Comparison of ENCODE assay signal across 16 cellular contexts in the genomic region with DNA sequence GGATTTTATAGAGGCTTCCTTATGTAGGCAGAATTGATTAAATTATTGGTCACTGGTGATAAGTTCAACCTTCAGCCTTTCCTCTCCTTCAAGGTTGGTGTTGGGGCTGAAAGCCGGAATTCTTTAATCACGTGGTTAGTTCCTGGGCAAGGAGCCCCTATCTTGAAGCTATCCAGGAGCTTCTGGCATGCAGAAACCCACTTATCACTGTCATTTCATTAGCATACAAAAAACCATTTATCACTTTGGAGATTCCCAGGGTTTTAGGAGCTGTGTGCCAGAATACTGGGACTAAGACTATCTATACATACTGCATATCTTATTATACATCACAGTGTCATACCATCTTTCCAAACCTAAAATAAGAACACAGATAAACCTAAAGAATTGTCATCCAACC. TPM values are rescaled to one million over a fixed set of nuclear protein-coding genes. Genes with fewer than 3 reads are reported as not detected.
DNase-seq lines count a peak whose midpoint lies in the region; ATAC-seq, FAIRE-seq and TF ChIP-seq lines count a peak whose summit lies in the region.
"Had no signal": no experiment of that assay in that cellular context is flagged by ENCODE, and none has a peak within 500 bp of the region (broad histone marks: within the 10 kb centered on the region; RNA-seq: fewer than 3 reads in every experiment).

No MANE protein-coding gene starts in this region.

- H3K27me3 Mint-ChIP-seq in activated CD4-positive, alpha-beta T cell treated with anti-CD3 and anti-CD28 coated beads, Interleukin-2, amount 10 ng/mL, durations not matched to agents 24 days and 14 days: no peaks in the 10 kb centered on the region
- H3K27me3 Mint-ChIP-seq: CD4-positive, alpha-beta memory T cell had no signal

- H3K36me3 Mint-ChIP-seq in activated CD4-positive, alpha-beta T cell treated with anti-CD3 and anti-CD28 coated beads, Interleukin-2, amount 10 ng/mL, durations not matched to agents 24 days and 14 days (ENCODE audit: low read depth): peaks cover 21% of the 10 kb centered on the region

- H2BK5ac ChIP-seq in mesendoderm (ENCODE audit: low read length): no peak overlapping the region

- H3K27ac ChIP-seq in HepG2 (ENCODE audit: extremely low read length, insufficient read depth, low read length): peak overlapping the region; percentile 51
- H3K27ac ChIP-seq in right lobe of liver: peak overlapping the region in 1 of 3 donors; percentile 67
- H3K27ac ChIP-seq in K562 (ENCODE audit: extremely low read depth, low read depth, low read length): no peak overlapping the region
- peak overlapping the region; percentile 60 for H3K27ac ChIP-seq in mesendoderm (ENCODE audit: low read depth, low read length)

- no peak overlapping the region for H2AK5ac ChIP-seq in mesendoderm (ENCODE audit: low read length)

- in situ Hi-C loops in HepG2 (cut with HindIII; ENCODE audit: extremely low pct_ligation_motif_present, low pct_unique_long_range_greater_than_20kb) (no loop called here), K562 (cut with MboI) (no loop called here)

- no peaks in the 10 kb centered on the region for H3K79me2 ChIP-seq in HepG2 (ENCODE audit: insufficient read depth, low read length)
- no peaks in the 10 kb centered on the region for H3K79me2 ChIP-seq in K562 (ENCODE audit: control insufficient read depth, insufficient read depth, low read length)
- no peaks in the 10 kb centered on the region for H3K79me2 ChIP-seq in mesendoderm (ENCODE audit: control insufficient read depth, insufficient read depth, low read length)

- H3K56ac ChIP-seq in mesendoderm (ENCODE audit: low read length): no peak overlapping the region

- H4K5ac ChIP-seq in mesendoderm (ENCODE audit: low read length): no peak overlapping the region

- H4K8ac ChIP-seq in mesendoderm (ENCODE audit: low read depth, low read length): no peak overlapping the region

- peaks cover 5 to 10% of the 10 kb centered on the region in 2 experiments; a peak in 2 of 5 replicates for H3K36me3 ChIP-seq in HepG2 (replicated peaks in 1 of 2; ENCODE audit: control insufficient read depth in 1 of 2, insufficient read depth in 2 of 2, low read length in 2 of 2)
- H3K36me3 ChIP-seq in right lobe of liver: peaks cover 0 to 35% (median 11%) of the 10 kb centered on the region in 4 donors
- peaks cover 13% of the 10 kb centered on the region; the same call in 2 of the 3 replicates for H3K36me3 ChIP-seq in K562 (ENCODE audit: control insufficient read depth, insufficient read depth, low read length)
- H3K36me3 ChIP-seq in mesendoderm (ENCODE audit: control insufficient read depth, insufficient read depth, low read length): no peaks in the 10 kb centered on the region

- no peak overlapping the region for H3K4me3 Mint-ChIP-seq in activated CD4-positive, alpha-beta T cell treated with anti-CD3 and anti-CD28 coated beads, Interleukin-2, amount 10 ng/mL, durations not matched to agents 24 days and 14 days
- H3K4me3 Mint-ChIP-seq: CD4-positive, alpha-beta memory T cell; GM23338; H9 had no signal

- TF ChIP-seq EP300 in HepG2 (IDR thresholded peaks at IDR 0.05; ENCODE audit: low read depth in 2 of 2, low read length in 2 of 2) (no peak), HepG2 (CRISPR knock-in tag; IDR thresholded peaks at IDR 0.05; ENCODE audit: borderline replicate concordance) (no peak), K562 (IDR thresholded peaks at IDR 0.05; ENCODE audit: low read length) (no peak)

- H3K27me3 ChIP-seq in HepG2 (ENCODE audit: control insufficient read depth in 1 of 2, insufficient read depth in 2 of 2, low read length in 2 of 2) (no peaks in the 10 kb centered on the region), right lobe of liver (no peaks in the 10 kb centered on the region), K562 (ENCODE audit: control insufficient read depth in 2 of 2, insufficient read depth in 2 of 2, low read length in 2 of 2) (no peaks in the 10 kb centered on the region), mesendoderm (ENCODE audit: insufficient read depth, low read length, poor library complexity) (no peaks in the 10 kb centered on the region)

- CTCF ChIA-PET in HepG2 (lab: Yijun Ruan, JAX; ENCODE audit: low intra/inter-chr PET ratio, low total read pairs) (no interaction called here), K562 (lab: Yijun Ruan, JAX; ENCODE audit: low intra/inter-chr PET ratio) (no interaction called here)

- H3K4me2 ChIP-seq in HepG2 (ENCODE audit: low read depth, low read length) (no peak overlapping the region), K562 (ENCODE audit: insufficient read depth, low read length) (no peak overlapping the region), mesendoderm (ENCODE audit: low read length) (no peak overlapping the region)
- H3K4me2 ChIP-seq: GM23338 had no signal

- H3K18ac ChIP-seq in mesendoderm (ENCODE audit: low read length): peak overlapping the region; percentile 25

- peaks cover 32% of the 10 kb centered on the region for H3K4me1 ChIP-seq in HepG2 (ENCODE audit: insufficient read depth, low read length)
- peaks cover 0 to 9% (median 0%) of the 10 kb centered on the region in 4 donors for H3K4me1 ChIP-seq in right lobe of liver
- 0 out of 5 replicates have a peak, but pooled peaks cover 0 to 5% of the 10 kb centered on the region in 2 experiments for H3K4me1 ChIP-seq in K562 (replicated peaks in 1 of 2; ENCODE audit: control insufficient read depth in 2 of 2, insufficient read depth in 2 of 2, low read length in 2 of 2)
- peaks cover 3% of the 10 kb centered on the region for H3K4me1 ChIP-seq in mesendoderm (ENCODE audit: control insufficient read depth, low read depth, low read length)

- POLR2A ChIA-PET in HepG2 (lab: Yijun Ruan, JAX) (interaction anchor here (1.0 to 5.0 kb wide), 5 partner anchors 15 to 50 kb away, joined by 3 to 29 read pairs (median 6); a partner anchor contains a TSS), K562 (lab: Yijun Ruan, JAX) (interaction anchor here (5.4 kb wide), 1 partner anchor 25 kb away, joined by 33 read pairs; a partner anchor contains a TSS)

- no peak for DNase-seq in HepG2 (ENCODE audit: low spot score)
- DNase-seq in right lobe of liver: no peak
- DNase-seq in K562 (ENCODE audit: extremely low read depth in 1 of 4, low spot score in 3 of 4): no peak
- peak; percentile 94 for DNase-seq in mesendoderm
- no peak for DNase-seq in NAMALWA (ENCODE audit: low spot score)
- DNase-seq in activated CD4-positive, alpha-beta T cell treated with anti-CD3 and anti-CD28 coated beads, Interleukin-2, amount 10 ng/mL, durations not matched to agents 24 days and 14 days: no peak
- DNase-seq: C1 segment of cervical spinal cord; Caco-2; CD4-positive, alpha-beta memory T cell; DMS153; DND-41; H9 had no signal

- H2BK15ac ChIP-seq in mesendoderm (replicated peaks; ENCODE audit: low read depth): no peak overlapping the region

- H3K79me1 ChIP-seq in mesendoderm (ENCODE audit: low read length): no peaks in the 10 kb centered on the region

- FAIRE-seq in HepG2 (lab: Jason Lieb, UNC) (no peak), K562 (lab: Jason Lieb, UNC) (no peak)
- FAIRE-seq: G401.6, GM12892 had no signal

- H2AFZ ChIP-seq in HepG2 (ENCODE audit: low read length) (no peak overlapping the region), K562 (ENCODE audit: low read depth, low read length) (no peak overlapping the region)
- H2AFZ ChIP-seq: GM23338 had no signal

- H3K4me1 Mint-ChIP-seq in activated CD4-positive, alpha-beta T cell treated with anti-CD3 and anti-CD28 coated beads, Interleukin-2, amount 10 ng/mL, durations not matched to agents 24 days and 14 days: no peaks in the 10 kb centered on the region
- H3K4me1 Mint-ChIP-seq: CD4-positive, alpha-beta memory T cell; GM23338; H9 had no signal

- H4K20me1 ChIP-seq in HepG2 (ENCODE audit: insufficient read depth, low read length) (no peaks in the 10 kb centered on the region), K562 (replicated peaks; ENCODE audit: control insufficient read depth, insufficient read depth, low read length) (no peaks in the 10 kb centered on the region)

- H3K9me3 ChIP-seq in HepG2 (ENCODE audit: low read length) (peaks cover 7% of the 10 kb centered on the region), right lobe of liver (no peaks in the 10 kb centered on the region), K562 (replicated peaks; ENCODE audit: control insufficient read depth, insufficient read depth, low read depth, low read length) (no peaks in the 10 kb centered on the region)

- no peak for TF ChIP-seq CTCF in HepG2 (CRISPR knock-in tag; IDR thresholded peaks at IDR 0.05)
- TF ChIP-seq CTCF in right lobe of liver (IDR thresholded peaks at IDR 0.05): no peak
- TF ChIP-seq CTCF in K562 (IDR thresholded peaks at IDR 0.05 in 2 of 3, conservative IDR thresholded peaks at IDR 0.05 in 1 of 3; ENCODE audit: insufficient read depth in 2 of 3, low read depth in 1 of 3, low read length in 3 of 3): no peak

- TF ChIP-seq POLR2A in HepG2 (IDR thresholded peaks at IDR 0.05; ENCODE audit: insufficient read depth in 1 of 2, low read depth in 2 of 2, low read length in 2 of 2): no peak
- no peak for TF ChIP-seq POLR2A in right lobe of liver (IDR thresholded peaks at IDR 0.05)
- no peak for TF ChIP-seq POLR2A in K562 (conservative IDR thresholded peaks at IDR 0.05)

- H3K9ac ChIP-seq in HepG2 (ENCODE audit: insufficient read depth, low read depth, low read length): no peak overlapping the region
- no peak overlapping the region for H3K9ac ChIP-seq in K562 (ENCODE audit: insufficient read depth in 1 of 2, low read depth in 2 of 2, low read length in 2 of 2)
- no peak overlapping the region for H3K9ac ChIP-seq in mesendoderm (ENCODE audit: low read length)

- H3K4me3 ChIP-seq in HepG2 (replicated peaks in 1 of 3; ENCODE audit: insufficient read depth in 1 of 3, low read depth in 2 of 3, low read length in 3 of 3): no peak overlapping the region
- no peak overlapping the region for H3K4me3 ChIP-seq in right lobe of liver
- H3K4me3 ChIP-seq in K562: no peak overlapping the region
- no peak overlapping the region for H3K4me3 ChIP-seq in mesendoderm (ENCODE audit: low read length)
- H3K4me3 ChIP-seq: GM23338 had no signal

- 88% methylated on average over 2 of the region's 2 CpGs for WGBS in HepG2 (ENCODE audit: low lambda C conversion rate)
- 58% methylated on average over 2 of the region's 2 CpGs for WGBS in right lobe of liver (ENCODE audit: insufficient coverage, low coverage, low lambda C conversion rate, missing lambda C conversion rate)
- WGBS in K562 (ENCODE audit: insufficient coverage, low coverage, missing lambda C conversion rate): 33% methylated on average over 2 of the region's 2 CpGs
- no CpG with 5 or more reads among the region's 2 CpGs for WGBS in mesendoderm (ENCODE audit: extremely low coverage, insufficient coverage, low lambda C conversion rate)

- H3K9me3 Mint-ChIP-seq in activated CD4-positive, alpha-beta T cell treated with anti-CD3 and anti-CD28 coated beads, Interleukin-2, amount 10 ng/mL, durations not matched to agents 24 days and 14 days: peaks cover 11% of the 10 kb centered on the region

- no TSS peak for BruUV-seq in HepG2 (replicated peaks; lab: Mats Ljungman, UMichigan)
- no TSS peak for BruUV-seq in K562 (replicated peaks; lab: Mats Ljungman, UMichigan)

- H3K27ac Mint-ChIP-seq in activated CD4-positive, alpha-beta T cell treated with anti-CD3 and anti-CD28 coated beads, Interleukin-2, amount 10 ng/mL, durations not matched to agents 24 days and 14 days: no peak overlapping the region
- H3K27ac Mint-ChIP-seq: CD4-positive, alpha-beta memory T cell; GM23338; H9 had no signal

- H3K9me1 ChIP-seq in K562 (ENCODE audit: control insufficient read depth, insufficient read depth, low read length): no peaks in the 10 kb centered on the region

- no peak overlapping the region for H2BK120ac ChIP-seq in mesendoderm (ENCODE audit: low read depth, low read length)

- ATAC-seq in HepG2 (no peak; the same call in 1 of the 3 replicates), right lobe of liver (no peak), K562 (no peak)
- ATAC-seq: GM23338, HCT116 had no signal

- H3K4ac ChIP-seq in mesendoderm (ENCODE audit: low read depth, low read length): no peak overlapping the region

- no peak for TF ChIP-seq RAD21 in HepG2 (CRISPR knock-in tag; IDR thresholded peaks at IDR 0.05)
- no peak for TF ChIP-seq RAD21 in K562 (CRISPR knock-in tag; conservative IDR thresholded peaks at IDR 0.05 in 1 of 2, IDR thresholded peaks at IDR 0.05 in 1 of 2)

- H3K23ac ChIP-seq in mesendoderm (ENCODE audit: low read length): no peak overlapping the region

- intact Hi-C loops in HepG2 (cut with micrococcal nuclease; ENCODE audit: unreplicated experiment) (loop anchor here (2.0 kb wide), 1 partner anchor 15 kb away; no protein-coding TSS in a partner anchor), right lobe of liver (cut with DNase I) (no loop called here), K562 (cut with micrococcal nuclease) (no loop called here)
- intact Hi-C loops in activated CD4-positive, alpha-beta T cell treated with anti-CD3 and anti-CD28 coated beads, Interleukin-2, amount 10 ng/mL, durations not matched to agents 24 days and 14 days (cut with micrococcal nuclease): no loop called here

RNA-seq across cellular contexts. Expression of a gene that starts 18.5 kb away (rescaled TPM):
- total RNA-seq in HepG2 (2016; rRNA removed; fragmentation: Illumina TruSeq; extraction: Trizol) (31.3 and 37.0 TPM in 2 replicates), right lobe of liver (10 to 100 TPM in 1 of 6 experiments, 1 to 10 TPM in 5; 4.8 to 10.1 (median 8.5) TPM), K562 (2014; rRNA removed) (29.8 and 30.7 TPM in 2 replicates), K562 (2014; rRNA removed; fragmentation: Illumina TruSeq; extraction: Trizol) (34.5 and 35.1 TPM in 2 replicates), K562 (2015; rRNA removed; fragmentation: Illumina TruSeq; extraction: Trizol) (31.5 and 32.4 TPM in 2 replicates), K562 (2021) (34.7 and 35.0 TPM in 2 replicates)
- total RNA-seq in HepG2 (2016; cell fraction: cytosol; rRNA removed; fragmentation: Illumina TruSeq; extraction: Trizol; ENCODE audit: low read depth): 8.3 and 9.8 TPM in 2 replicates
- 31.5 and 35.3 TPM in 2 replicates for total RNA-seq in HepG2 (2016; cell fraction: insoluble cytoplasmic fraction; rRNA removed; fragmentation: Illumina TruSeq; extraction: Trizol)
- 11.6 and 12.4 TPM in 2 replicates for total RNA-seq in HepG2 (2016; cell fraction: membrane; rRNA removed; fragmentation: Illumina TruSeq; extraction: Trizol)
- total RNA-seq in HepG2 (2016; cell fraction: nucleus; rRNA removed; fragmentation: Illumina TruSeq; extraction: Trizol): 49.0 and 52.1 TPM in 2 replicates
- polyA plus RNA-seq in HepG2 (2011; rRNA removed) (18.0 and 23.1 TPM in 2 replicates), K562 (2011; rRNA removed) (20.3 and 22.0 TPM in 2 replicates), K562 (2014; fragmentation: Illumina TruSeq; extraction: Trizol) (22.1 and 26.8 TPM in 2 replicates), K562 (2014; fragmentation: Nextera tagmentation; extraction: Ambion mirVana) (1 to 10 TPM; 6.7 to 7.7 TPM), K562 (2014; rRNA removed) (21.5 and 21.7 TPM in 2 replicates)
- polyA plus RNA-seq in HepG2 (2011; cell fraction: cytosol; rRNA removed): 6.8 and 9.6 TPM in 2 replicates
- polyA plus RNA-seq in HepG2 (2011; cell fraction: nucleus; rRNA removed): 43.3 and 55.5 TPM in 2 replicates
- 11.6 and 17.1 TPM in 2 replicates for polyA plus RNA-seq in HepG2 (2012)
- 1.0 and 1.4 TPM in 2 replicates for polyA plus RNA-seq in HepG2 (2016; cell fraction: cytosol; fragmentation: Illumina TruSeq; extraction: Trizol; ENCODE audit: low read depth)
- 27.1 and 28.5 TPM in 2 replicates for polyA plus RNA-seq in HepG2 (2016; cell fraction: insoluble cytoplasmic fraction; fragmentation: Illumina TruSeq; extraction: Trizol; ENCODE audit: low read depth)
- 2.1 and 2.8 TPM in 2 replicates for polyA plus RNA-seq in HepG2 (2016; cell fraction: membrane; fragmentation: Illumina TruSeq; extraction: Trizol; ENCODE audit: low read depth)
- polyA plus RNA-seq in HepG2 (2016; cell fraction: nucleus; fragmentation: Illumina TruSeq; extraction: Trizol; ENCODE audit: insufficient read depth, low read depth): 64.6 and 73.7 TPM in 2 replicates
- 19.9 and 28.6 TPM in 2 replicates for polyA minus RNA-seq in HepG2 (2011; rRNA and poly(A)+ RNA removed; ENCODE audit: low replicate concordance)
- 7.9 and 9.3 TPM in 2 replicates for polyA minus RNA-seq in HepG2 (2011; cell fraction: cytosol; rRNA and poly(A)+ RNA removed)
- 90.1 and 95.1 TPM in 2 replicates for polyA minus RNA-seq in HepG2 (2011; cell fraction: nucleus; rRNA and poly(A)+ RNA removed)
- 55.0 and 121 TPM in 2 replicates for total RNA-seq in K562 (2011; cell fraction: chromatin; rRNA removed; ENCODE audit: low replicate concordance)
- 36.2 and 37.2 TPM in 2 replicates for total RNA-seq in K562 (2011; cell fraction: nucleolus; rRNA removed)
- total RNA-seq in K562 (2011; cell fraction: nucleoplasm; rRNA removed): 65.5 and 106 TPM in 2 replicates
- polyA plus RNA-seq in K562 (2011; cell fraction: cytosol; rRNA removed): 7.8 and 8.2 TPM in 2 replicates
- polyA plus RNA-seq in K562 (2011; cell fraction: nucleus; rRNA removed): 31.3 and 40.5 TPM in 2 replicates
- 12.7 and 15.4 TPM in 2 replicates for polyA plus RNA-seq in K562 (2012)
- polyA minus RNA-seq in K562 (2011; rRNA and poly(A)+ RNA removed): 30.5 and 37.4 TPM in 2 replicates
- 11.0 and 14.2 TPM in 2 replicates for polyA minus RNA-seq in K562 (2011; cell fraction: cytosol; rRNA and poly(A)+ RNA removed)
- polyA minus RNA-seq in K562 (2011; cell fraction: nucleus; rRNA and poly(A)+ RNA removed): 36.9 and 49.5 TPM in 2 replicates
- polyA plus RNA-seq in mesendoderm (2013, experiment 1 of 2): 22.5 TPM
- polyA plus RNA-seq in mesendoderm (2013, experiment 2 of 2): 21.6 TPM
- 48.5 and 55.1 TPM in 2 replicates for total RNA-seq in activated CD4-positive, alpha-beta T cell treated with anti-CD3 and anti-CD28 coated beads, Interleukin-2, amount 10 ng/mL, durations not matched to agents 24 days and 14 days

RNA-seq across cellular contexts. Expression of a gene that starts 24.1 kb away (rescaled TPM):
- 50.1 and 68.3 TPM in 2 replicates for total RNA-seq in HepG2 (2016; rRNA removed; fragmentation: Illumina TruSeq; extraction: Trizol)
- total RNA-seq in HepG2 (2016; cell fraction: cytosol; rRNA removed; fragmentation: Illumina TruSeq; extraction: Trizol; ENCODE audit: low read depth): 25.7 and 26.9 TPM in 2 replicates
- 51.7 and 81.8 TPM in 2 replicates for total RNA-seq in HepG2 (2016; cell fraction: insoluble cytoplasmic fraction; rRNA removed; fragmentation: Illumina TruSeq; extraction: Trizol)
- total RNA-seq in HepG2 (2016; cell fraction: membrane; rRNA removed; fragmentation: Illumina TruSeq; extraction: Trizol): 18.4 and 20.7 TPM in 2 replicates
- total RNA-seq in HepG2 (2016; cell fraction: nucleus; rRNA removed; fragmentation: Illumina TruSeq; extraction: Trizol): 25.8 and 27.7 TPM in 2 replicates
- polyA plus RNA-seq in HepG2 (2011; rRNA removed): 36.1 and 42.7 TPM in 2 replicates
- 17.5 and 31.2 TPM in 2 replicates for polyA plus RNA-seq in HepG2 (2011; cell fraction: cytosol; rRNA removed)
- polyA plus RNA-seq in HepG2 (2011; cell fraction: nucleus; rRNA removed): 16.4 and 20.9 TPM in 2 replicates
- 50.3 and 62.2 TPM in 2 replicates for polyA plus RNA-seq in HepG2 (2012)
- polyA plus RNA-seq in HepG2 (2016; cell fraction: cytosol; fragmentation: Illumina TruSeq; extraction: Trizol; ENCODE audit: low read depth): 4.0 TPM in 2 replicates
- 54.3 and 55.1 TPM in 2 replicates for polyA plus RNA-seq in HepG2 (2016; cell fraction: insoluble cytoplasmic fraction; fragmentation: Illumina TruSeq; extraction: Trizol; ENCODE audit: low read depth)
- 7.4 and 7.6 TPM in 2 replicates for polyA plus RNA-seq in HepG2 (2016; cell fraction: membrane; fragmentation: Illumina TruSeq; extraction: Trizol; ENCODE audit: low read depth)
- 29.7 and 38.5 TPM in 2 replicates for polyA plus RNA-seq in HepG2 (2016; cell fraction: nucleus; fragmentation: Illumina TruSeq; extraction: Trizol; ENCODE audit: insufficient read depth, low read depth)
- polyA minus RNA-seq in HepG2 (2011; rRNA and poly(A)+ RNA removed; ENCODE audit: low replicate concordance): 12.3 and 13.3 TPM in 2 replicates
- 33.1 and 37.5 TPM in 2 replicates for polyA minus RNA-seq in HepG2 (2011; cell fraction: cytosol; rRNA and poly(A)+ RNA removed)
- polyA minus RNA-seq in HepG2 (2011; cell fraction: nucleus; rRNA and poly(A)+ RNA removed): 40.4 and 47.0 TPM in 2 replicates
- 100 to 1,000 TPM in 4 of 6 experiments, 10 to 100 TPM in 2; 79.9 to 204 (median 124) TPM for total RNA-seq in right lobe of liver
- total RNA-seq in K562 (2011; cell fraction: chromatin; rRNA removed; ENCODE audit: low replicate concordance): 16.6 and 50.4 TPM in 2 replicates
- 8.3 and 11.8 TPM in 2 replicates for total RNA-seq in K562 (2011; cell fraction: nucleolus; rRNA removed)
- 15.0 and 27.5 TPM in 2 replicates for total RNA-seq in K562 (2011; cell fraction: nucleoplasm; rRNA removed)
- 12.0 and 13.4 TPM in 2 replicates for total RNA-seq in K562 (2014; rRNA removed)
- 23.1 and 30.5 TPM in 2 replicates for total RNA-seq in K562 (2014; rRNA removed; fragmentation: Illumina TruSeq; extraction: Trizol)
- 15.3 and 16.8 TPM in 2 replicates for total RNA-seq in K562 (2015; rRNA removed; fragmentation: Illumina TruSeq; extraction: Trizol)
- 13.1 and 15.6 TPM in 2 replicates for total RNA-seq in K562 (2021)
- polyA plus RNA-seq in K562 (2011; rRNA removed): 26.7 and 33.0 TPM in 2 replicates
- polyA plus RNA-seq in K562 (2011; cell fraction: cytosol; rRNA removed): 4.4 and 11.8 TPM in 2 replicates
- polyA plus RNA-seq in K562 (2011; cell fraction: nucleus; rRNA removed): 11.0 and 29.8 TPM in 2 replicates
- 13.4 and 23.0 TPM in 2 replicates for polyA plus RNA-seq in K562 (2012)
- polyA plus RNA-seq in K562 (2014; fragmentation: Illumina TruSeq; extraction: Trizol): 24.3 and 25.0 TPM in 2 replicates
- 10 to 100 TPM; 31.5 to 31.7 TPM for polyA plus RNA-seq in K562 (2014; fragmentation: Nextera tagmentation; extraction: Ambion mirVana)
- polyA plus RNA-seq in K562 (2014; rRNA removed): 15.9 and 18.3 TPM in 2 replicates
- polyA minus RNA-seq in K562 (2011; rRNA and poly(A)+ RNA removed): 19.7 and 24.9 TPM in 2 replicates
- 8.9 and 11.4 TPM in 2 replicates for polyA minus RNA-seq in K562 (2011; cell fraction: cytosol; rRNA and poly(A)+ RNA removed)
- 4.7 and 9.4 TPM in 2 replicates for polyA minus RNA-seq in K562 (2011; cell fraction: nucleus; rRNA and poly(A)+ RNA removed)
- polyA plus RNA-seq in mesendoderm (2013, experiment 1 of 2): 7.6 TPM
- 8.1 TPM for polyA plus RNA-seq in mesendoderm (2013, experiment 2 of 2)
- total RNA-seq in activated CD4-positive, alpha-beta T cell treated with anti-CD3 and anti-CD28 coated beads, Interleukin-2, amount 10 ng/mL, durations not matched to agents 24 days and 14 days: 21.6 and 22.2 TPM in 2 replicates

RNA-seq across cellular contexts. Expression of a gene that starts 24.3 kb away (rescaled TPM):
- 96.9 and 207 TPM in 2 replicates for total RNA-seq in HepG2 (2016; rRNA removed; fragmentation: Illumina TruSeq; extraction: Trizol)
- 320 and 373 TPM in 2 replicates for total RNA-seq in HepG2 (2016; cell fraction: cytosol; rRNA removed; fragmentation: Illumina TruSeq; extraction: Trizol; ENCODE audit: low read depth)
- 98.4 and 219 TPM in 2 replicates for total RNA-seq in HepG2 (2016; cell fraction: insoluble cytoplasmic fraction; rRNA removed; fragmentation: Illumina TruSeq; extraction: Trizol)
- 240 and 274 TPM in 2 replicates for total RNA-seq in HepG2 (2016; cell fraction: membrane; rRNA removed; fragmentation: Illumina TruSeq; extraction: Trizol)
- 644 and 668 TPM in 2 replicates for total RNA-seq in HepG2 (2016; cell fraction: nucleus; rRNA removed; fragmentation: Illumina TruSeq; extraction: Trizol)
- polyA plus RNA-seq in HepG2 (2011; rRNA removed): 99.6 and 132 TPM in 2 replicates
- polyA plus RNA-seq in HepG2 (2011; cell fraction: cytosol; rRNA removed): 31.0 and 42.4 TPM in 2 replicates
- polyA plus RNA-seq in HepG2 (2011; cell fraction: nucleus; rRNA removed): 212 and 272 TPM in 2 replicates
- 164 and 195 TPM in 2 replicates for polyA plus RNA-seq in HepG2 (2012)
- polyA plus RNA-seq in HepG2 (2016; cell fraction: cytosol; fragmentation: Illumina TruSeq; extraction: Trizol; ENCODE audit: low read depth): 299 and 310 TPM in 2 replicates
- 128 and 141 TPM in 2 replicates for polyA plus RNA-seq in HepG2 (2016; cell fraction: insoluble cytoplasmic fraction; fragmentation: Illumina TruSeq; extraction: Trizol; ENCODE audit: low read depth)
- 203 and 217 TPM in 2 replicates for polyA plus RNA-seq in HepG2 (2016; cell fraction: membrane; fragmentation: Illumina TruSeq; extraction: Trizol; ENCODE audit: low read depth)
- polyA plus RNA-seq in HepG2 (2016; cell fraction: nucleus; fragmentation: Illumina TruSeq; extraction: Trizol; ENCODE audit: insufficient read depth, low read depth): 962 and 1,010 TPM in 2 replicates
- polyA minus RNA-seq in HepG2 (2011; rRNA and poly(A)+ RNA removed; ENCODE audit: low replicate concordance): 44.5 and 146 TPM in 2 replicates
- polyA minus RNA-seq in HepG2 (2011; cell fraction: cytosol; rRNA and poly(A)+ RNA removed): 58.0 and 63.0 TPM in 2 replicates
- 1,028 and 1,029 TPM in 2 replicates for polyA minus RNA-seq in HepG2 (2011; cell fraction: nucleus; rRNA and poly(A)+ RNA removed)
- 10 to 100 TPM; 28.0 to 69.2 (median 49.3) TPM for total RNA-seq in right lobe of liver
- total RNA-seq in K562 (2011; cell fraction: chromatin; rRNA removed; ENCODE audit: low replicate concordance): 288 and 1,250 TPM in 2 replicates
- 323 and 380 TPM in 2 replicates for total RNA-seq in K562 (2011; cell fraction: nucleolus; rRNA removed)
- total RNA-seq in K562 (2011; cell fraction: nucleoplasm; rRNA removed): 528 and 703 TPM in 2 replicates
- 155 and 182 TPM in 2 replicates for total RNA-seq in K562 (2014; rRNA removed)
- total RNA-seq in K562 (2014; rRNA removed; fragmentation: Illumina TruSeq; extraction: Trizol): 313 and 326 TPM in 2 replicates
- 301 and 347 TPM in 2 replicates for total RNA-seq in K562 (2015; rRNA removed; fragmentation: Illumina TruSeq; extraction: Trizol)
- total RNA-seq in K562 (2021): 189 and 193 TPM in 2 replicates
- polyA plus RNA-seq in K562 (2011; rRNA removed): 208 and 270 TPM in 2 replicates
- polyA plus RNA-seq in K562 (2011; cell fraction: cytosol; rRNA removed): 21.9 and 72.7 TPM in 2 replicates
- 340 and 474 TPM in 2 replicates for polyA plus RNA-seq in K562 (2011; cell fraction: nucleus; rRNA removed)
- polyA plus RNA-seq in K562 (2012): 127 and 137 TPM in 2 replicates
- 203 and 250 TPM in 2 replicates for polyA plus RNA-seq in K562 (2014; fragmentation: Illumina TruSeq; extraction: Trizol)
- 100 to 1,000 TPM; 122 to 123 TPM for polyA plus RNA-seq in K562 (2014; fragmentation: Nextera tagmentation; extraction: Ambion mirVana)
- polyA plus RNA-seq in K562 (2014; rRNA removed): 245 and 293 TPM in 2 replicates
- polyA minus RNA-seq in K562 (2011; rRNA and poly(A)+ RNA removed): 237 and 271 TPM in 2 replicates
- 59.7 and 102 TPM in 2 replicates for polyA minus RNA-seq in K562 (2011; cell fraction: cytosol; rRNA and poly(A)+ RNA removed)
- polyA minus RNA-seq in K562 (2011; cell fraction: nucleus; rRNA and poly(A)+ RNA removed): 469 and 813 TPM in 2 replicates
- 238 TPM for polyA plus RNA-seq in mesendoderm (2013, experiment 1 of 2)
- 235 TPM for polyA plus RNA-seq in mesendoderm (2013, experiment 2 of 2)
- total RNA-seq in activated CD4-positive, alpha-beta T cell treated with anti-CD3 and anti-CD28 coated beads, Interleukin-2, amount 10 ng/mL, durations not matched to agents 24 days and 14 days: 328 and 342 TPM in 2 replicates
